In genomic region chr17:47962901-47963300, GRCh38 we compare ENCODE assay signal across 11 cellular contexts. TPM values are rescaled to one million over a fixed set of nuclear protein-coding genes. Genes with fewer than 3 reads are reported as not detected.
"Had no signal": no experiment of that assay in that cellular context is flagged by ENCODE, and none has a peak within 500 bp of the region (broad histone marks: within the 10 kb centered on the region; RNA-seq: fewer than 3 reads in every experiment).

No MANE protein-coding gene starts in this region.

- H2AFZ ChIP-seq: GM23248 had no signal

- H3K9me3 Mint-ChIP-seq: H9 had no signal

- H3K27ac Mint-ChIP-seq: H9 had no signal

- H3K27ac ChIP-seq: GM23248, HL-60, KMS-11 had no signal

- H3K4me3 ChIP-seq: GM23248 had no signal

- DNase-seq: GM23248, GOT3, H9, HCEC 1CT, IMR-90, Karpas-422, KBM-7 had no signal

- FAIRE-seq: H54 had no signal

- H3K4me2 ChIP-seq: KMS-11 had no signal

- H3K9ac ChIP-seq: GM23248, KMS-11 had no signal

- H3K4me3 Mint-ChIP-seq: H9 had no signal

RNA-seq across cellular contexts. Expression of gene PRR15L, which starts 5.2 kb away (rescaled TPM):
- total RNA-seq: GM23248, H9, HT1080, IMR-90 had no signal
- polyA plus RNA-seq: GM23248, IMR-90 had no signal
